In genomic region chr7:80415522-80415921, GRCh38 we compare ENCODE assay signal across 25 cellular contexts.
"Had no signal": no experiment of that assay in that cellular context is flagged by ENCODE, and none has a peak within 500 bp of the region (broad histone marks: within the 10 kb centered on the region; RNA-seq: fewer than 3 reads in every experiment).

No MANE protein-coding gene starts in this region.

- H3K27ac Mint-ChIP-seq: activated CD4-positive, alpha-beta memory T cell treated with anti-CD3 and anti-CD28 coated beads, Interleukin-2, amount 10 ng/mL, durations not matched to agents 7 days and 5 days; activated CD4-positive, alpha-beta T cell treated with anti-CD3 and anti-CD28 coated beads, Interleukin-2, amount 10 ng/mL, durations not matched to agents 24 days and 14 days; activated naive CD8-positive, alpha-beta T cell treated with anti-CD3 and anti-CD28 coated beads, Interleukin-2, amount 50 U/mL, for 24 hours; stimulated activated naive B cell treated with anti-CD40 and anti-IgM and Interleukin-4, amounts not matched to agents 10 μg/mL and 1 μg/mL and 100 μg/mL, for 72 hours; T-cell; T-helper 2 cell treated with Interferon-gamma antibody and Interleukin-4, amounts not matched to agents 5 μg/mL and 100 μg/mL, for 36 hours; type B pancreatic cell had no signal

- H3K27me3 ChIP-seq: esophagus squamous epithelium, gastrocnemius medialis, right lobe of liver had no signal

- H3K27ac ChIP-seq: coronary artery, esophagus squamous epithelium, gastrocnemius medialis, right lobe of liver, thoracic aorta, VCaP had no signal

- ATAC-seq: activated CD4-positive, CD25-positive, alpha-beta regulatory T cell treated with anti-CD3 and anti-CD28 coated beads, Interleukin-2, amount 50 U/mL, for 24 hours; activated naive CD8-positive, alpha-beta T cell treated with anti-CD3 and anti-CD28 coated beads, Interleukin-2, amount 50 U/mL, for 24 hours; gastrocnemius medialis; left ventricle myocardium superior; right lobe of liver; stimulated activated naive B cell treated with anti-CD40 and anti-IgM and Interleukin-4, amounts not matched to agents 10 μg/mL and 1 μg/mL and 100 μg/mL, for 72 hours; T-cell had no signal

- H3K4me2 ChIP-seq: smooth muscle cell had no signal

- H3K36me3 ChIP-seq: esophagus squamous epithelium, gastrocnemius medialis, right lobe of liver, thoracic aorta had no signal

- H3K27me3 Mint-ChIP-seq: activated CD4-positive, alpha-beta memory T cell treated with anti-CD3 and anti-CD28 coated beads, Interleukin-2, amount 10 ng/mL, durations not matched to agents 7 days and 5 days; activated CD4-positive, alpha-beta T cell treated with anti-CD3 and anti-CD28 coated beads, Interleukin-2, amount 10 ng/mL, durations not matched to agents 24 days and 14 days; activated naive CD8-positive, alpha-beta T cell treated with anti-CD3 and anti-CD28 coated beads, Interleukin-2, amount 50 U/mL, for 24 hours; stimulated activated naive B cell treated with anti-CD40 and anti-IgM and Interleukin-4, amounts not matched to agents 10 μg/mL and 1 μg/mL and 100 μg/mL, for 72 hours; T-cell; type B pancreatic cell had no signal

- FAIRE-seq: astrocyte had no signal

- H3K4me3 ChIP-seq: coronary artery, esophagus squamous epithelium, gastrocnemius medialis, right lobe of liver, smooth muscle cell, thoracic aorta had no signal

- H3K9me3 Mint-ChIP-seq: activated CD4-positive, alpha-beta memory T cell treated with anti-CD3 and anti-CD28 coated beads, Interleukin-2, amount 10 ng/mL, durations not matched to agents 7 days and 5 days; activated CD4-positive, alpha-beta T cell treated with anti-CD3 and anti-CD28 coated beads, Interleukin-2, amount 10 ng/mL, durations not matched to agents 24 days and 14 days; activated naive CD8-positive, alpha-beta T cell treated with anti-CD3 and anti-CD28 coated beads, Interleukin-2, amount 50 U/mL, for 24 hours; stimulated activated naive B cell treated with anti-CD40 and anti-IgM and Interleukin-4, amounts not matched to agents 10 μg/mL and 1 μg/mL and 100 μg/mL, for 72 hours; T-helper 2 cell treated with Interferon-gamma antibody and Interleukin-4, amounts not matched to agents 5 μg/mL and 100 μg/mL, for 36 hours; type B pancreatic cell had no signal

- H3K36me3 Mint-ChIP-seq: stimulated activated naive B cell treated with anti-CD40 and anti-IgM and Interleukin-4, amounts not matched to agents 10 μg/mL and 1 μg/mL and 100 μg/mL, for 72 hours; T-cell; type B pancreatic cell had no signal

- H3K4me3 Mint-ChIP-seq: activated CD4-positive, alpha-beta memory T cell treated with anti-CD3 and anti-CD28 coated beads, Interleukin-2, amount 10 ng/mL, durations not matched to agents 7 days and 5 days; activated CD4-positive, alpha-beta T cell treated with anti-CD3 and anti-CD28 coated beads, Interleukin-2, amount 10 ng/mL, durations not matched to agents 24 days and 14 days; activated naive CD8-positive, alpha-beta T cell treated with anti-CD3 and anti-CD28 coated beads, Interleukin-2, amount 50 U/mL, for 24 hours; stimulated activated naive B cell treated with anti-CD40 and anti-IgM and Interleukin-4, amounts not matched to agents 10 μg/mL and 1 μg/mL and 100 μg/mL, for 72 hours; T-cell; T-helper 2 cell treated with Interferon-gamma antibody and Interleukin-4, amounts not matched to agents 5 μg/mL and 100 μg/mL, for 36 hours; type B pancreatic cell had no signal

- H3K4me1 ChIP-seq: esophagus squamous epithelium, gastrocnemius medialis, right lobe of liver had no signal

- H3K9me3 ChIP-seq: esophagus squamous epithelium, gastrocnemius medialis, right lobe of liver, thoracic aorta had no signal

- DNase-seq: activated CD4-positive, alpha-beta memory T cell treated with anti-CD3 and anti-CD28 coated beads, Interleukin-2, amount 10 ng/mL, durations not matched to agents 7 days and 5 days; activated CD4-positive, alpha-beta T cell treated with anti-CD3 and anti-CD28 coated beads, Interleukin-2, amount 10 ng/mL, durations not matched to agents 24 days and 14 days; activated effector memory CD4-positive, alpha-beta T cell treated with anti-CD3 and anti-CD28 coated beads, Interleukin-2, amount 50 U/mL, for 16 hours; activated naive CD4-positive, alpha-beta T cell treated with anti-CD3 and anti-CD28 coated beads, Interleukin-2, amount 50 U/mL, for 16 hours; activated naive CD8-positive, alpha-beta T cell treated with anti-CD3 and anti-CD28 coated beads, Interleukin-2, amount 50 U/mL, for 24 hours; activated T-cell treated with anti-CD3 and anti-CD28 coated beads for 4 hours; esophagus squamous epithelium; gastrocnemius medialis; hippocampal formation; left ventricle myocardium superior; occipital lobe; posterior cingulate gyrus; right lobe of liver; stimulated activated CD4-positive, alpha-beta T cell treated with anti-CD3 and anti-CD28 coated beads, Interleukin-15, amount 100 ng/mL, for 24 hours; stimulated activated CD8-positive, alpha-beta memory T cell treated with anti-CD3 and anti-CD28 coated beads, Interleukin-4, amount 100 ng/mL, for 48 hours; stimulated activated naive B cell treated with anti-CD40 and anti-IgM and Interleukin-4, amounts not matched to agents 10 μg/mL and 1 μg/mL and 100 μg/mL, for 72 hours; T-cell had no signal

- H3K4me1 Mint-ChIP-seq: activated CD4-positive, alpha-beta memory T cell treated with anti-CD3 and anti-CD28 coated beads, Interleukin-2, amount 10 ng/mL, durations not matched to agents 7 days and 5 days; activated CD4-positive, alpha-beta T cell treated with anti-CD3 and anti-CD28 coated beads, Interleukin-2, amount 10 ng/mL, durations not matched to agents 24 days and 14 days; activated naive CD8-positive, alpha-beta T cell treated with anti-CD3 and anti-CD28 coated beads, Interleukin-2, amount 50 U/mL, for 24 hours; stimulated activated naive B cell treated with anti-CD40 and anti-IgM and Interleukin-4, amounts not matched to agents 10 μg/mL and 1 μg/mL and 100 μg/mL, for 72 hours; T-cell had no signal
